Comparison of ENCODE assay signal across 8 cellular contexts in genomic region chr11:45917623-45918330, GRCh38. TPM values are rescaled to one million over a fixed set of nuclear protein-coding genes. Genes with fewer than 3 reads are reported as not detected.
A peak's percentile ranks its signal among the peaks of the same experiment; 100 is the strongest.
DNase-seq lines count a peak whose midpoint lies in the region; ATAC-seq, FAIRE-seq and TF ChIP-seq lines count a peak whose summit lies in the region.

Gene PEX16 (minus strand): TSS chr11:45917877. CDS start chr11:45917811, 66 bp downstream.

- TF ChIP-seq CTCF in right atrium auricular region (IDR thresholded peaks at IDR 0.05) = no peak
- TF ChIP-seq CTCF in psoas muscle (IDR thresholded peaks at IDR 0.05) = no peak

- no peaks in the 10 kb centered on the region for H3K9me3 ChIP-seq in right atrium auricular region
- H3K9me3 ChIP-seq in psoas muscle = no peaks in the 10 kb centered on the region

- 0 to 1% (median 0%) methylated on average over 42 to 45 of the region's 45 CpGs for WGBS in psoas muscle, 3 donors

- H3K4me3 ChIP-seq in right atrium auricular region (peak within 1 kb of the TSS; percentile 71 to 78), psoas muscle (peak within 1 kb of the TSS; percentile 100)

- intact Hi-C loops in psoas muscle (cut with DNase I) = loop anchor here (5.0 to 10.0 kb wide), 2 partner anchors 45 to 53 kb away; no protein-coding TSS in a partner anchor

- no peak for FAIRE-seq in urothelium cell line (lab: Jason Lieb, UNC)

- peaks cover 33% of the 10 kb centered on the region for H3K36me3 ChIP-seq in right atrium auricular region
- H3K36me3 ChIP-seq in psoas muscle (ENCODE audit: insufficient read depth in 1 of 2, low read depth in 1 of 2) = peaks cover 3 to 35% of the 10 kb centered on the region in 2 donors

- H3K27me3 ChIP-seq in right atrium auricular region (peaks cover 5 to 7% of the 10 kb centered on the region in 2 donors), psoas muscle (ENCODE audit: insufficient read depth in 3 of 3, low read length in 2 of 3) (peaks cover 0 to 10% (median 9%) of the 10 kb centered on the region in 3 donors)

- peak; percentile 91 for ATAC-seq in GM18498 (IDR thresholded peaks at IDR 0.05; ENCODE audit: unreplicated experiment)
- ATAC-seq in HG02938 (IDR thresholded peaks at IDR 0.05; ENCODE audit: unreplicated experiment) = peak; percentile 89
- ATAC-seq in psoas muscle = peak; percentile 91 to 96 (median 95)

- peaks cover 0 to 37% of the 10 kb centered on the region in 2 donors for H3K4me1 ChIP-seq in right atrium auricular region
- H3K4me1 ChIP-seq in psoas muscle = peaks cover 21% of the 10 kb centered on the region

- H3K27ac ChIP-seq in angular gyrus (ENCODE audit: low read depth, low read length) (peak within 1 kb of the TSS; percentile 80), right atrium auricular region (peak within 1 kb of the TSS; percentile 84 to 87), psoas muscle (peak within 1 kb of the TSS; percentile 97)

- DNase-seq in NCI-H187 (lab: John Stamatoyannopoulos, UW) = peak; percentile 93 to 97
- DNase-seq in T-helper 2 cell = peak; percentile 85 to 99 (median 96)
- DNase-seq in right atrium auricular region (ENCODE audit: low spot score) = peak; percentile 97
- peak; percentile 97 to 99 for DNase-seq in psoas muscle
- DNase-seq in urothelium cell line (ENCODE audit: low spot score) = peak; percentile 98

RNA-seq across cellular contexts. Expression of gene PEX16, which starts in this region (rescaled TPM):
- total RNA-seq in right atrium auricular region (10 to 100 TPM; 12.9 to 17.4 TPM), psoas muscle (10 to 100 TPM; 12.1 to 23.5 (median 14.2) TPM)
- 10 to 100 TPM; 19.7 to 23.5 (median 21.3) TPM for polyA plus RNA-seq in psoas muscle

Comparison
In these comparisons a context has a peak if more than half of its experiments do, and no peak if none do; other contexts are left out.
1. Peak in every context shown above with its lines: DNase-seq, ATAC-seq, H3K4me3 ChIP-seq and H3K27ac ChIP-seq.